ENCODE assay signal across 1 cellular context in genomic region chr22:18034076-18034475, GRCh38.
TF ChIP-seq lines count a peak whose summit lies in the region.

No MANE protein-coding gene starts in this region.

TF ChIP-seq in SK-N-SH, 30 proteins besides CTCF, POLR2A, EP300 and RAD21 (continued from another document):
- TF ChIP-seq, protein P1, sequence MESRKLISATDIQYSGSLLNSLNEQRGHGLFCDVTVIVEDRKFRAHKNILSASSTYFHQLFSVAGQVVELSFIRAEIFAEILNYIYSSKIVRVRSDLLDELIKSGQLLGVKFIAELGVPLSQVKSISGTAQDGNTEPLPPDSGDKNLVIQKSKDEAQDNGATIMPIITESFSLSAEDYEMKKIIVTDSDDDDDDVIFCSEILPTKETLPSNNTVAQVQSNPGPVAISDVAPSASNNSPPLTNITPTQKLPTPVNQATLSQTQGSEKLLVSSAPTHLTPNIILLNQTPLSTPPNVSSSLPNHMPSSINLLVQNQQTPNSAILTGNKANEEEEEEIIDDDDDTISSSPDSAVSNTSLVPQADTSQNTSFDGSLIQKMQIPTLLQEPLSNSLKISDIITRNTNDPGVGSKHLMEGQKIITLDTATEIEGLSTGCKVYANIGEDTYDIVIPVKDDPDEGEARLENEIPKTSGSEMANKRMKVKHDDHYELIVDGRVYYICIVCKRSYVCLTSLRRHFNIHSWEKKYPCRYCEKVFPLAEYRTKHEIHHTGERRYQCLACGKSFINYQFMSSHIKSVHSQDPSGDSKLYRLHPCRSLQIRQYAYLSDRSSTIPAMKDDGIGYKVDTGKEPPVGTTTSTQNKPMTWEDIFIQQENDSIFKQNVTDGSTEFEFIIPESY (IDR thresholded peaks at IDR 0.05; ENCODE audit: borderline replicate concordance, low read depth): no peak
- no peak for TF ChIP-seq MAX (IDR thresholded peaks at IDR 0.05; ENCODE audit: low read depth)
